Comparison of ENCODE assay signal across 1 cellular context in genomic region chr3:150215616-150216015, GRCh38.
TF ChIP-seq lines count a peak whose summit lies in the region.

No MANE protein-coding gene starts in this region.

TF ChIP-seq in GM23338, 12 proteins besides CTCF, POLR2A, EP300 and RAD21 (continued from another document):
- TF ChIP-seq EZH2 (IDR thresholded peaks at IDR 0.05; ENCODE audit: low read depth, unreplicated experiment) (no peak), EZH2phosphoT487 (IDR thresholded peaks at IDR 0.05; ENCODE audit: unreplicated experiment) (no peak), ZNF114 (CRISPR knock-in tag; IDR thresholded peaks at IDR 0.05) (no peak), CREB1 (CRISPR knock-in tag; IDR thresholded peaks at IDR 0.05; ENCODE audit: low read depth) (no peak), NANOG (IDR thresholded peaks at IDR 0.05; ENCODE audit: borderline replicate concordance) (no peak), ETS1 (IDR thresholded peaks at IDR 0.05) (no peak)
